Comparison of ENCODE assay signal across 17 cellular contexts in the genomic region with DNA sequence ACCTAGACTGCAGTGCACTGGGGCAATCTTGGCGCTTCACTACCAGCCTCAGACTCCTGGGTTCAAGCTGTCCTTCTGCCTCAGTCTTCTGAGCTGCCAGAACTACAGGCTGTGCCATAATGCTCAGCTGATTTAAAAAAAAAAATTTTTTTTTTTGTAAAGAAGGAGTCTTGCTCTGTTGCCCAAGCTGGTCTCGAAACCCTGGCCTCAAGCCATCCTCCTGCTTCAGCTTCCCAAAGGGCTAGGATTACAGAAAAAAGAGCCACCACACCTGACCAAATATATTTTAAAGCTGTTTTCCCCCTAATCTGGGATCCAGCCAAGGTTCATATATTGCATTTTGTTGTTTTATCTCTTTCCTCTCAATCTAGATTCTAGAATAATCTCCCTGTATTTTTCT.
DNase-seq lines count a peak whose midpoint lies in the region; ATAC-seq lines count a peak whose summit lies in the region.
"Had no signal": no experiment of that assay in that cellular context is flagged by ENCODE, and none has a peak within 500 bp of the region (broad histone marks: within the 10 kb centered on the region; RNA-seq: fewer than 3 reads in every experiment).

No MANE protein-coding gene starts in this region.

- H4K91ac ChIP-seq in mesenchymal stem cell (ENCODE audit: low read length): no peak overlapping the region

- H3K23ac ChIP-seq in mesenchymal stem cell (ENCODE audit: low read length in 2 of 2): no peak overlapping the region

- ATAC-seq in HG02759 (IDR thresholded peaks at IDR 0.05; ENCODE audit: unreplicated experiment): no peak
- ATAC-seq in GM18502 (IDR thresholded peaks at IDR 0.05; ENCODE audit: poor library complexity, unreplicated experiment): no peak
- ATAC-seq: A549 had no signal

- H3K18ac ChIP-seq in mesenchymal stem cell (ENCODE audit: low read depth in 1 of 2, low read length in 2 of 2): no peak overlapping the region

- no peak overlapping the region for H3K27ac ChIP-seq in mesenchymal stem cell (ENCODE audit: low read length, poor library complexity, severe bottlenecking)
- H3K27ac ChIP-seq: 22Rv1, BLaER1, HL-60 had no signal

- no peaks in the 10 kb centered on the region for H3K27me3 ChIP-seq in mesenchymal stem cell (ENCODE audit: control insufficient read depth in 1 of 2, insufficient read depth in 1 of 2, low read length in 2 of 2)
- H3K27me3 ChIP-seq: BLaER1 had no signal

- peaks cover 3 to 16% of the 10 kb centered on the region in 2 experiments for H3K36me3 ChIP-seq in mesenchymal stem cell (ENCODE audit: control insufficient read depth in 1 of 2, insufficient read depth in 2 of 2, low read depth in 1 of 2, low read length in 2 of 2)
- H3K36me3 ChIP-seq: BLaER1 had no signal

- H3K4ac ChIP-seq in mesenchymal stem cell (ENCODE audit: low read depth in 1 of 2, low read length in 2 of 2): no peak overlapping the region

- no peak overlapping the region for H3K9ac ChIP-seq in mesenchymal stem cell (ENCODE audit: low read length)
- H3K9ac ChIP-seq: BLaER1 had no signal

- no peak overlapping the region for H2AK5ac ChIP-seq in mesenchymal stem cell (ENCODE audit: low read length, severe bottlenecking)

- H3K4me1 ChIP-seq in mesenchymal stem cell (ENCODE audit: control insufficient read depth, insufficient read depth, low read depth, low read length): no peaks in the 10 kb centered on the region
- H3K4me1 ChIP-seq: BLaER1 had no signal

- H2BK12ac ChIP-seq in mesenchymal stem cell (ENCODE audit: low read length in 2 of 2): no peak overlapping the region

- peak overlapping the region; percentile 19 for H2BK120ac ChIP-seq in mesenchymal stem cell (ENCODE audit: low read depth, low read length)

- peak; percentile 16 for DNase-seq in NCI-H2171 treated with DMSO at 0.1 percent for 48 hours (lab: John Stamatoyannopoulos, UW)
- no peak for DNase-seq in NCI-H2171 (lab: John Stamatoyannopoulos, UW)
- peak; percentile 36 for DNase-seq in amniotic epithelial cell (ENCODE audit: low read depth)
- DNase-seq in mesenchymal stem cell: no peak
- DNase-seq in Kasumi-1 (lab: John Stamatoyannopoulos, UW): no peak
- DNase-seq: CD4-positive, alpha-beta memory T cell; DMS153; DMS79; GDM1; H9; IMR-90 had no signal

- H3K9me3 ChIP-seq in mesenchymal stem cell (ENCODE audit: control insufficient read depth, low read length): no peaks in the 10 kb centered on the region
- H3K9me3 ChIP-seq: A549, BLaER1 had no signal

- H3K79me1 ChIP-seq in mesenchymal stem cell (replicated peaks; ENCODE audit: low read length, poor library complexity, severe bottlenecking): no peaks in the 10 kb centered on the region

- H2BK15ac ChIP-seq in mesenchymal stem cell (ENCODE audit: low read depth, poor library complexity, severe bottlenecking): no peak overlapping the region

- H3K14ac ChIP-seq in mesenchymal stem cell (ENCODE audit: low read length in 2 of 2): no peak overlapping the region

- H2AFZ ChIP-seq in mesenchymal stem cell (ENCODE audit: low read depth, low read length): no peak overlapping the region

- WGBS in mesenchymal stem cell: 91% methylated on average over 2 of the region's 2 CpGs

- H3K4me3 ChIP-seq in mesenchymal stem cell (ENCODE audit: insufficient read depth in 1 of 2, low read depth in 1 of 2, low read length in 2 of 2): no peak overlapping the region
- H3K4me3 ChIP-seq: A549, BLaER1 had no signal

- H4K8ac ChIP-seq in mesenchymal stem cell (ENCODE audit: low read length): no peak overlapping the region

- H3K4me2 ChIP-seq in mesenchymal stem cell (ENCODE audit: low read length, poor library complexity, severe bottlenecking): no peak overlapping the region
- H3K4me2 ChIP-seq: A549, BLaER1 had no signal

- H2BK5ac ChIP-seq in mesenchymal stem cell (ENCODE audit: low read depth, low read length, poor library complexity, severe bottlenecking): no peak overlapping the region

Comparison
In these comparisons a context has a peak if more than half of its experiments do, and no peak if none do; other contexts are left out.
1. DNase-seq: peak in NCI-H2171 treated with DMSO at 0.1 percent for 48 hours (single experiment) and amniotic epithelial cell (single experiment); none in NCI-H2171 (single experiment), mesenchymal stem cell (single experiment) and Kasumi-1 (0 of 2).